In genomic region chr3:192566706-192567290, GRCh38 we compare ENCODE assay signal across 8 cellular contexts.
DNase-seq lines count a peak whose midpoint lies in the region; ATAC-seq and TF ChIP-seq lines count a peak whose summit lies in the region.

No MANE protein-coding gene starts in this region.

- peak; percentile 78 for TF ChIP-seq CTCF in MCF 10A (IDR thresholded peaks at IDR 0.05; ENCODE audit: unreplicated experiment)

- H3K27ac Mint-ChIP-seq in MCF 10A (ENCODE audit: low read depth, unreplicated experiment), result no peak overlapping the region

- no peaks in the 10 kb centered on the region for H3K4me1 Mint-ChIP-seq in MCF 10A (ENCODE audit: insufficient read depth, unreplicated experiment)

- CTCF ChIA-PET in MCF 10A (lab: Yijun Ruan, JAX), result interaction anchor here (0.6 to 11.4 kb wide), 20 partner anchors 16 to 1079 kb away, joined by 3 to 137 read pairs (median 4); no protein-coding TSS in a partner anchor

- no TSS peak for BruUV-seq in MCF 10A (replicated peaks; lab: Mats Ljungman, UMichigan)

- POLR2A ChIA-PET in MCF 10A (lab: Yijun Ruan, JAX), result no interaction called here

- no peak overlapping the region for H3K4me3 Mint-ChIP-seq in MCF 10A (ENCODE audit: unreplicated experiment)

- H3K27me3 Mint-ChIP-seq in MCF 10A (ENCODE audit: insufficient read depth, unreplicated experiment), result peaks cover 37% of the 10 kb centered on the region

- intact Hi-C loops in MCF 10A (cut with micrococcal nuclease), result loop anchor here (1.0 to 2.0 kb wide), 4 partner anchors 99 to 1006 kb away; no protein-coding TSS in a partner anchor

- no peaks in the 10 kb centered on the region for H3K36me3 Mint-ChIP-seq in MCF 10A (ENCODE audit: insufficient read depth, unreplicated experiment)

- no peaks in the 10 kb centered on the region for H3K9me3 Mint-ChIP-seq in MCF 10A (ENCODE audit: unreplicated experiment)

- DNase-seq in AG08396 (ENCODE audit: low spot score) (peak; percentile 63), NCI-H2107 treated with DMSO at 0.1 percent for 48 hours (lab: John Stamatoyannopoulos, UW; ENCODE audit: unreplicated experiment) (peak; percentile 96), UCSD-AML1 (lab: John Stamatoyannopoulos, UW; ENCODE audit: unreplicated experiment) (peak; percentile 14), MCF 10A (ENCODE audit: unreplicated experiment) (peak; percentile 74), iris pigment epithelial cell (ENCODE audit: low read depth) (peak; percentile 87)
- DNase-seq in stimulated activated CD4-positive, alpha-beta T cell treated with anti-CD3 and anti-CD28 coated beads, Interleukin-2, amount 100 ng/mL, for 24 hours, result peak; percentile 67 to 70

- ATAC-seq in GM18520 (IDR thresholded peaks at IDR 0.05; ENCODE audit: unreplicated experiment) (peak; percentile 77), HG03095 (IDR thresholded peaks at IDR 0.05; ENCODE audit: unreplicated experiment) (peak; percentile 83)

Comparison
In these comparisons a context has a peak if more than half of its experiments do, and no peak if none do; other contexts are left out.
1. Peak in every context shown above with its lines: DNase-seq and ATAC-seq.
2. DNase-seq: peak in every context shown above with its lines; median percentile 96 in NCI-H2107 treated with DMSO at 0.1 percent for 48 hours; 87 in iris pigment epithelial cell; 74 in MCF 10A; 68 in stimulated activated CD4-positive, alpha-beta T cell treated with anti-CD3 and anti-CD28 coated beads, Interleukin-2, amount 100 ng/mL, for 24 hours; 63 in AG08396; 14 in UCSD-AML1.